In the genomic region with DNA sequence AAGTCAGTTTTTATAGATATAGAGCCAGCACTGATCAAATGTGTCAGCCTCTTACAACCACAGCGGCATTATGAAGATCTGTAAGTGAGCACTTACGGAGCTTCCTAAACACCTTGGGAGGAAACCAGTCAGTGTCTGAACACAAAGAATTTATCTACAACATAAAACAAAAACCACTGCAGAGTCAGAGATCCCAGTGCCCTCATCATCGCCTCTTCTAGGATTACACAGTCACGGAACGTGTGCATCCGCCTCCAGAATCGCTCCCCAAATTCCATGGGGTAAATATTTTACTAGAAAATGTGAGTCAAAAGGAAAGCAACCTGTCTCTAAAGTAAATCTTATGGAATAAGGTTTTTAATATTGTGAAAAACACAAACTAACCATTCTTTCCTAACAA, we compare ENCODE assay signal across 33 cellular contexts.
"Had no signal": no experiment of that assay in that cellular context is flagged by ENCODE, and none has a peak within 500 bp of the region (broad histone marks: within the 10 kb centered on the region; RNA-seq: fewer than 3 reads in every experiment).

No MANE protein-coding gene starts in this region.

- H3K9me3 ChIP-seq: adrenal gland, body of pancreas, breast epithelium had no signal

- H3K4me1 ChIP-seq: adrenal gland, body of pancreas, breast epithelium had no signal

- H3K27me3 ChIP-seq: adrenal gland, body of pancreas, brain microvascular endothelial cell, breast epithelium had no signal

- DNase-seq: activated B cell treated with CpG ODN at 0.5 μM for 24 hours; activated CD4-positive, alpha-beta memory T cell treated with anti-CD3 and anti-CD28 coated beads for 36 hours; activated CD4-positive, alpha-beta T cell treated with anti-CD3 and anti-CD28 coated beads for 4 hours; activated CD4-positive, alpha-beta T cell treated with anti-CD3 and anti-CD28 coated beads, Interleukin-2, amount 10 ng/mL, durations not matched to agents 24 days and 14 days; activated CD4-positive, alpha-beta T cell treated with anti-CD3 and anti-CD28 coated beads, Interleukin-2, amount 50 U/mL, for 1 hour; activated CD4-positive, alpha-beta T cell treated with anti-CD3 and anti-CD28 coated beads, Interleukin-2, amount 50 U/mL, for 4 hours; activated CD4-positive, CD25-positive, alpha-beta regulatory T cell treated with anti-CD3 and anti-CD28 coated beads, Interleukin-2, amount 50 U/mL, for 72 hours; activated CD8-positive, alpha-beta memory T cell treated with anti-CD3 and anti-CD28 coated beads, Interleukin-2, amount 50 U/mL, for 4 hours; activated CD8-positive, alpha-beta T cell treated with anti-CD3 and anti-CD28 coated beads for 36 hours; activated effector memory CD4-positive, alpha-beta T cell treated with anti-CD3 and anti-CD28 coated beads, Interleukin-2, amount 50 U/mL, for 16 hours; activated gamma-delta T cell treated with Interleukin-2 at 50 U/mL for 16 hours; activated naive CD4-positive, alpha-beta T cell; activated naive CD4-positive, alpha-beta T cell treated with anti-CD3 and anti-CD28 coated beads for 36 hours; activated naive CD4-positive, alpha-beta T cell treated with anti-CD3 and anti-CD28 coated beads, Interleukin-2, amount 50 U/mL, for 16 hours; activated naive CD8-positive, alpha-beta T cell treated with anti-CD3 and anti-CD28 coated beads for 36 hours; activated T-cell treated with anti-CD3 and anti-CD28 coated beads for 4 hours; activated T-cell treated with anti-CD3 and anti-CD28 coated beads, Interleukin-2, amount 50 U/mL, for 1 hour; activated T-cell treated with anti-CD3 and anti-CD28 coated beads, Interleukin-2, amount 50 U/mL, for 4 hours; activated T-cell treated with anti-CD3 and anti-CD28 coated beads, Interleukin-2, amount 50 U/mL, for 72 hours; adrenal gland; amniotic stem cell; aorta; body of pancreas; brain microvascular endothelial cell; central memory CD4-positive, alpha-beta T cell; SW 1271; T-helper 1 cell; T-helper 2 cell; T-helper 9 cell had no signal

- H3K36me3 ChIP-seq: adrenal gland, brain microvascular endothelial cell, breast epithelium had no signal

- H3K4me3 ChIP-seq: adrenal gland, body of pancreas, breast epithelium had no signal

- ATAC-seq: activated CD8-positive, alpha-beta T cell treated with anti-CD3 and anti-CD28 coated beads for 36 hours; activated naive CD4-positive, alpha-beta T cell treated with anti-CD3 and anti-CD28 coated beads, Interleukin-2, amount 50 U/mL, for 72 hours; activated T-cell treated with anti-CD3 and anti-CD28 coated beads, Interleukin-2, amount 50 U/mL, for 4 hours; activated T-cell treated with anti-CD3 and anti-CD28 coated beads, Interleukin-2, amount 50 U/mL, for 72 hours; activated T-helper 17 cell treated with anti-CD3 and anti-CD28 coated beads, Interleukin-2, amount 50 U/mL, for 72 hours; body of pancreas had no signal

- H3K27ac ChIP-seq: adrenal gland, body of pancreas, brain microvascular endothelial cell, breast epithelium, VCaP had no signal
